ENCODE assay signal across 21 cellular contexts in the genomic region with DNA sequence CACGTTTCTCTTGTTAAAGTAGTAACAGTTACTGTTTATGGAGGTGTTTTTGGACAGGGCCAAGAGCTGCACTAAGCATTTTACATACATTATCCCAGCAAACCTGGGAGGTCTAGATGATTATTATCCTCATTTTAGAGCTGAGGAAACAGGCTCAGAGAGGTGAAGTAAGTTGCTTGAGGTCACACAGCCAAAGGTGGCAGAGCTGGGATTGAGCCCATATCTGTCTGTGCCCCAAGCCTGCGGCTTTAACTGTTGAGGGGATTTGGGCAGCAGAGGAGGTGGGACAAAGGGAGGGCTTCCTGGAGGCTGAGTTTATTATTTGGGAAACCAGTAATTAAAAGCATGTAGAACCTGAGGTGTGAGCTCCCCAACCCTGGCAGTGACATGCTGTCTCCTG. TPM values are rescaled to one million over a fixed set of nuclear protein-coding genes. Genes with fewer than 3 reads are reported as not detected.
"Had no signal": no experiment of that assay in that cellular context is flagged by ENCODE, and none has a peak within 500 bp of the region (broad histone marks: within the 10 kb centered on the region; RNA-seq: fewer than 3 reads in every experiment).

No MANE protein-coding gene starts in this region.

- H3K27ac ChIP-seq: brain microvascular endothelial cell, colonic mucosa, parathyroid adenoma, uterus had no signal

- DNase-seq: activated B cell treated with CpG ODN at 0.5 μM for 24 hours; activated CD4-positive, alpha-beta memory T cell treated with anti-CD3 and anti-CD28 coated beads for 36 hours; activated CD4-positive, alpha-beta T cell treated with anti-CD3 and anti-CD28 coated beads for 4 hours; activated naive CD4-positive, alpha-beta T cell; activated naive CD8-positive, alpha-beta T cell treated with anti-CD3 and anti-CD28 coated beads, Interleukin-2, amount 10 ng/mL, durations not matched to agents 7 days and 5 days; activated T-cell treated with anti-CD3 and anti-CD28 coated beads for 4 hours; anterior cingulate cortex; brain microvascular endothelial cell; colonic mucosa; erythroblast; foreskin melanocyte; kidney; mammary epithelial cell; naive thymus-derived CD8-positive, alpha-beta T cell; stimulated activated naive B cell treated with anti-CD40 and anti-IgM and Interleukin-4, amounts not matched to agents 10 μg/mL and 1 μg/mL and 100 μg/mL, for 72 hours; T-cell; T-helper 9 cell; transverse colon; uterus had no signal

- H3K27me3 ChIP-seq: brain microvascular endothelial cell, colonic mucosa, transverse colon, uterus had no signal

- FAIRE-seq: kidney had no signal

- ATAC-seq: left lobe of liver; naive thymus-derived CD8-positive, alpha-beta T cell; stimulated activated naive B cell treated with anti-CD40 and anti-IgM and Interleukin-4, amounts not matched to agents 10 μg/mL and 1 μg/mL and 100 μg/mL, for 72 hours; T-cell had no signal

- H3K4me1 ChIP-seq: colonic mucosa had no signal

- H3K36me3 ChIP-seq: brain microvascular endothelial cell, colonic mucosa, transverse colon, uterus had no signal

- H3K9me3 ChIP-seq: colonic mucosa, transverse colon, uterus had no signal

- H3K79me2 ChIP-seq: parathyroid adenoma had no signal

- H3K9ac ChIP-seq: parathyroid adenoma had no signal

- H2AFZ ChIP-seq: parathyroid adenoma had no signal

- H3K4me3 ChIP-seq: colonic mucosa, transverse colon, uterus had no signal

RNA-seq across cellular contexts. Expression of a gene that starts 9.2 kb away (rescaled TPM):
- polyA plus RNA-seq: naive thymus-derived CD8-positive, alpha-beta T cell had no signal
